1 cellular context compared by ENCODE assay signal in genomic region chr17:2361361-2361760, GRCh38.
TF ChIP-seq lines count a peak whose summit lies in the region.

No MANE protein-coding gene starts in this region.

TF ChIP-seq in GM23338, 12 proteins besides CTCF, POLR2A, EP300 and RAD21 (continued from another document):
- TF ChIP-seq ZNF462 (CRISPR knock-in tag; IDR thresholded peaks at IDR 0.05) (no peak), CREB1 (CRISPR knock-in tag; IDR thresholded peaks at IDR 0.05; ENCODE audit: low read depth) (no peak), POLR2AphosphoS5 (IDR thresholded peaks at IDR 0.05; ENCODE audit: low read depth) (no peak), REST (IDR thresholded peaks at IDR 0.05; ENCODE audit: unreplicated experiment) (no peak), STAT1 (IDR thresholded peaks at IDR 0.05; ENCODE audit: unreplicated experiment) (no peak), EZH2phosphoT487 (IDR thresholded peaks at IDR 0.05; ENCODE audit: unreplicated experiment) (no peak), EZH2 (IDR thresholded peaks at IDR 0.05; ENCODE audit: low read depth, unreplicated experiment) (no peak), ETS1 (IDR thresholded peaks at IDR 0.05) (no peak), NANOG (IDR thresholded peaks at IDR 0.05; ENCODE audit: borderline replicate concordance) (no peak), ZNF331 (CRISPR knock-in tag; IDR thresholded peaks at IDR 0.05; ENCODE audit: low read depth) (no peak)
TF ChIP-seq in GM23338: peak in this region for 0.
